Comparison of ENCODE assay signal across 23 cellular contexts in the genomic region with DNA sequence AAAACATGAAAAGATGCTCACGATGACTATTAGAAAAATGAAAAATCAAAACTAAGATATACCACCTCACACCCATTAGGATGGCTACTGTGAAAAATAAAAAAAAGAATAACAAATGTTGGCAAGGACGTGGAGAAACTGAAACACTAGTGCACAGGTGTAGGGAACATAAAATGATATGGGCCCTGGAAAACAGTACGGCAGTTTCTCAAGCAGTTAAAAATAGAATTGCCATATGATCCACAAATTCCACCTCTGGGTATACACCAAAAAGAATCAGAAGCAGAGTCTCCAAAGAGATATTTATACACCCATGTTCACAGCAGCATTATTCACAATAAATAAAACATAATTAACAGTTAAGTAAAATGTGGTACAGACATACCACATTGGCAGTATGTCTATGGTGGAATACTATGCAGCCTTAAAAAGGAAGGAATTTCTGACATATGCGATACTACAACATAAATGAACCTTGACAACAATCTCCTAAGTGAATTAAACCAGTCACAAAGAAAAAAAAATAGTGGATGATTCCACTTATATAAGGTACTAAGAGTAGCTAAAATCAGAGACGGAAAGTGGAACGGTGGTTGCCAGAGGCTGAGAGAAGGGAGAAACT.
"Had no signal": no experiment of that assay in that cellular context is flagged by ENCODE, and none has a peak within 500 bp of the region (broad histone marks: within the 10 kb centered on the region; RNA-seq: fewer than 3 reads in every experiment).

No MANE protein-coding gene starts in this region.

- H3K9ac ChIP-seq: parathyroid adenoma had no signal

- H3K4me3 ChIP-seq: esophagus muscularis mucosa, left lung, right atrium auricular region, suprapubic skin, tibial artery, upper lobe of right lung had no signal

- H3K27me3 ChIP-seq: breast epithelium, esophagus muscularis mucosa, foreskin keratinocyte, heart right ventricle, left lung, right atrium auricular region, suprapubic skin, tibial artery, upper lobe of right lung had no signal

- DNase-seq: activated effector memory CD4-positive, alpha-beta T cell treated with anti-CD3 and anti-CD28 coated beads, Interleukin-2, amount 50 U/mL, for 16 hours; activated naive CD4-positive, alpha-beta T cell treated with anti-CD3 and anti-CD28 coated beads for 36 hours; activated naive CD8-positive, alpha-beta T cell treated with anti-CD3 and anti-CD28 coated beads, Interleukin-2, amount 10 ng/mL, durations not matched to agents 7 days and 5 days; central memory CD4-positive, alpha-beta T cell; foreskin keratinocyte; kidney glomerular epithelial cell; naive thymus-derived CD4-positive, alpha-beta T cell; stimulated activated CD4-positive, alpha-beta T cell treated with anti-CD3 and anti-CD28 coated beads, Interleukin-15, amount 100 ng/mL, for 24 hours; stimulated activated CD4-positive, alpha-beta T cell treated with anti-CD3 and anti-CD28 coated beads, Interleukin-2, amount 100 ng/mL, for 24 hours; stimulated activated naive CD4-positive, alpha-beta T cell; T-helper 2 cell; tibial artery; upper lobe of right lung had no signal

- H3K9me3 Mint-ChIP-seq: endodermal cell, neural crest cell had no signal

- H3K4me3 Mint-ChIP-seq: activated naive CD4-positive, alpha-beta T cell treated with anti-CD3 and anti-CD28 coated beads for 36 hours; activated naive CD8-positive, alpha-beta T cell treated with anti-CD3 and anti-CD28 coated beads, Interleukin-2, amount 10 ng/mL, durations not matched to agents 7 days and 5 days; activated T-helper 1 cell treated with anti-CD3 and anti-CD28 coated beads, Interleukin-12 subunit alpha, Interleukin-12 subunit beta, Interleukin-2, Interleukin-4 antibody, amounts not matched to agents 30 ng/mL and 10 ng/mL and 1 ng/mL, durations not matched to agents 14 hours and 24 hours and 36 hours; endodermal cell; neural crest cell had no signal

- H3K27me3 Mint-ChIP-seq: activated naive CD8-positive, alpha-beta T cell treated with anti-CD3 and anti-CD28 coated beads, Interleukin-2, amount 10 ng/mL, durations not matched to agents 7 days and 5 days; naive thymus-derived CD4-positive, alpha-beta T cell had no signal

- H3K9me3 ChIP-seq: breast epithelium, esophagus muscularis mucosa, heart right ventricle, right atrium auricular region, suprapubic skin, tibial artery, upper lobe of right lung had no signal

- ATAC-seq: foreskin keratinocyte; naive thymus-derived CD4-positive, alpha-beta T cell had no signal

- H2AFZ ChIP-seq: parathyroid adenoma had no signal

- H3K4me1 ChIP-seq: breast epithelium, foreskin keratinocyte, parathyroid adenoma had no signal

- H3K36me3 ChIP-seq: breast epithelium, right atrium auricular region, suprapubic skin, tibial artery, upper lobe of right lung had no signal

- H3K27ac Mint-ChIP-seq: activated naive CD4-positive, alpha-beta T cell treated with anti-CD3 and anti-CD28 coated beads for 36 hours; activated naive CD8-positive, alpha-beta T cell treated with anti-CD3 and anti-CD28 coated beads, Interleukin-2, amount 10 ng/mL, durations not matched to agents 7 days and 5 days; activated T-helper 1 cell treated with anti-CD3 and anti-CD28 coated beads, Interleukin-12 subunit alpha, Interleukin-12 subunit beta, Interleukin-2, Interleukin-4 antibody, amounts not matched to agents 30 ng/mL and 10 ng/mL and 1 ng/mL, durations not matched to agents 14 hours and 24 hours and 36 hours had no signal

- H3K27ac ChIP-seq: breast epithelium, esophagus muscularis mucosa, foreskin keratinocyte, left lung, parathyroid adenoma, right atrium auricular region, suprapubic skin, tibial artery, upper lobe of right lung had no signal
